In genomic region chr9:4489562-4489918, GRCh38 we compare ENCODE assay signal across 8 cellular contexts. TPM values are rescaled to one million over a fixed set of nuclear protein-coding genes. Genes with fewer than 3 reads are reported as not detected.
DNase-seq lines count a peak whose midpoint lies in the region; ATAC-seq and TF ChIP-seq lines count a peak whose summit lies in the region.

No MANE protein-coding gene starts in this region.

- H3K9me3 Mint-ChIP-seq in activated T-cell treated with anti-CD3 and anti-CD28 coated beads, Interleukin-2, amount 50 U/mL, for 4 hours, result no peaks in the 10 kb centered on the region
- no peaks in the 10 kb centered on the region for H3K9me3 Mint-ChIP-seq in endodermal cell
- no peaks in the 10 kb centered on the region for H3K9me3 Mint-ChIP-seq in naive thymus-derived CD8-positive, alpha-beta T cell

- DNase-seq in activated T-cell treated with anti-CD3 and anti-CD28 coated beads, Interleukin-2, amount 50 U/mL, for 4 hours, result no peak
- DNase-seq in activated T-cell treated with anti-CD3 and anti-CD28 coated beads for 4 hours (no peak), NCI-H748 treated with DMSO at 0.1 percent for 48 hours (lab: John Stamatoyannopoulos, UW) (peak; percentile 13), endodermal cell (peak; percentile 77), middle frontal gyrus (ENCODE audit: extremely low spot score, low spot score) (no peak), SKM-1 treated with dmso at 0.1 percent for 144 hours (lab: John Stamatoyannopoulos, UW; ENCODE audit: unreplicated experiment) (no peak)
- peak in 1 of 10 donors; percentile 4 for DNase-seq in naive thymus-derived CD8-positive, alpha-beta T cell

- H3K27ac ChIP-seq in endodermal cell (ENCODE audit: low read depth, low read length), result no peak overlapping the region

- H3K4me1 ChIP-seq in endodermal cell (ENCODE audit: control insufficient read depth, insufficient read depth, low read length), result peaks cover 5% of the 10 kb centered on the region

- POLR2A ChIA-PET in naive thymus-derived CD8-positive, alpha-beta T cell (lab: Charles Lee), result no interaction called here

- no peaks in the 10 kb centered on the region for H3K9me3 ChIP-seq in endodermal cell (ENCODE audit: control insufficient read depth, low read length)

- peaks cover 9% of the 10 kb centered on the region for H3K36me3 ChIP-seq in endodermal cell (ENCODE audit: control insufficient read depth, insufficient read depth, low read length)

- 6 to 7% methylated on average over 3 to 8 of the region's 8 CpGs for WGBS in endodermal cell (ENCODE audit: insufficient coverage in 1 of 2, insufficient read length in 1 of 2), 2 experiments

- H3K4me3 Mint-ChIP-seq in activated T-cell treated with anti-CD3 and anti-CD28 coated beads, Interleukin-2, amount 50 U/mL, for 4 hours, result peak overlapping the region; percentile 71
- peak overlapping the region; percentile 80 for H3K4me3 Mint-ChIP-seq in endodermal cell
- H3K4me3 Mint-ChIP-seq in naive thymus-derived CD8-positive, alpha-beta T cell, result peak overlapping the region; percentile 68 to 85 (median 77)

- H3K27me3 ChIP-seq in endodermal cell (ENCODE audit: control insufficient read depth, insufficient read depth, low read length, poor library complexity, severe bottlenecking), result no peaks in the 10 kb centered on the region

- peaks cover 22% of the 10 kb centered on the region for H3K4me1 Mint-ChIP-seq in activated T-cell treated with anti-CD3 and anti-CD28 coated beads, Interleukin-2, amount 50 U/mL, for 4 hours (ENCODE audit: low read depth)
- H3K4me1 Mint-ChIP-seq in endodermal cell, result peaks cover 23% of the 10 kb centered on the region
- H3K4me1 Mint-ChIP-seq in naive thymus-derived CD8-positive, alpha-beta T cell, result peaks cover 20 to 37% (median 29%) of the 10 kb centered on the region in 4 donors

- H3K27ac Mint-ChIP-seq in endodermal cell, result no peak overlapping the region
- H3K27ac Mint-ChIP-seq in naive thymus-derived CD8-positive, alpha-beta T cell, result peak overlapping the region in 1 of 10 donors; percentile 36

- no peak for TF ChIP-seq CTCF in endodermal cell (conservative IDR thresholded peaks at IDR 0.05)

- H3K9ac ChIP-seq in endodermal cell (ENCODE audit: extremely low read depth, low read length, poor library complexity, severe bottlenecking), result peak overlapping the region; percentile 83

- ATAC-seq in activated T-cell treated with anti-CD3 and anti-CD28 coated beads, Interleukin-2, amount 50 U/mL, for 4 hours, result no peak
- ATAC-seq in naive thymus-derived CD8-positive, alpha-beta T cell, result no peak
- no peak for ATAC-seq in HG03045 (IDR thresholded peaks at IDR 0.05; ENCODE audit: unreplicated experiment)

- no peaks in the 10 kb centered on the region for H3K36me3 Mint-ChIP-seq in activated T-cell treated with anti-CD3 and anti-CD28 coated beads, Interleukin-2, amount 50 U/mL, for 4 hours (ENCODE audit: insufficient read depth)
- H3K36me3 Mint-ChIP-seq in endodermal cell (ENCODE audit: low read depth), result no peaks in the 10 kb centered on the region
- H3K36me3 Mint-ChIP-seq in naive thymus-derived CD8-positive, alpha-beta T cell, result no peaks in the 10 kb centered on the region

- peaks cover 41% of the 10 kb centered on the region for H3K27me3 Mint-ChIP-seq in activated T-cell treated with anti-CD3 and anti-CD28 coated beads, Interleukin-2, amount 50 U/mL, for 4 hours (ENCODE audit: low read depth)
- peaks cover 44% of the 10 kb centered on the region for H3K27me3 Mint-ChIP-seq in endodermal cell (ENCODE audit: insufficient read depth)
- peaks cover 26 to 55% (median 36%) of the 10 kb centered on the region in 5 donors for H3K27me3 Mint-ChIP-seq in naive thymus-derived CD8-positive, alpha-beta T cell

- H3K4me3 ChIP-seq in endodermal cell (ENCODE audit: low read length), result peak overlapping the region; percentile 97

RNA-seq across cellular contexts. Expression of gene SLC1A1, which starts 0.7 kb away (rescaled TPM):
- under 1 TPM in 2 of 3 donors, not detected in 1; 0.05 to 0.33 TPM for total RNA-seq in activated T-cell treated with anti-CD3 and anti-CD28 coated beads, Interleukin-2, amount 50 U/mL, for 4 hours
- 10 to 100 TPM in 1 of 2 donors, 1 to 10 TPM in 1; 5.5 to 11.3 TPM for total RNA-seq in endodermal cell
- polyA plus RNA-seq in endodermal cell (2013, experiment 1 of 2), result 9.8 TPM
- 10.8 TPM for polyA plus RNA-seq in endodermal cell (2013, experiment 2 of 2)
- total RNA-seq in naive thymus-derived CD8-positive, alpha-beta T cell, result not detected
- polyA plus RNA-seq in naive thymus-derived CD8-positive, alpha-beta T cell, result not detected

Comparison
In these comparisons a context has a peak if more than half of its experiments do, and no peak if none do; other contexts are left out.
1. DNase-seq: peak in NCI-H748 treated with DMSO at 0.1 percent for 48 hours (single experiment) and endodermal cell (single experiment); none in activated T-cell treated with anti-CD3 and anti-CD28 coated beads, Interleukin-2, amount 50 U/mL, for 4 hours (single experiment), activated T-cell treated with anti-CD3 and anti-CD28 coated beads for 4 hours (single experiment), middle frontal gyrus (single experiment) and SKM-1 treated with dmso at 0.1 percent for 144 hours (single experiment).
2. RNA of gene SLC1A1, which starts 0.7 kb away (total RNA-seq): 5.5 to 11.3 TPM in endodermal cell; not detected in naive thymus-derived CD8-positive, alpha-beta T cell and 0.05 to 0.33 TPM in activated T-cell treated with anti-CD3 and anti-CD28 coated beads, Interleukin-2, amount 50 U/mL, for 4 hours; every median in the first group is over 4 times any median in the second.
3. Peak in every context shown above with its lines, with median percentiles within 50 percentile points of each other: H3K4me3 Mint-ChIP-seq.